25 cellular contexts compared by ENCODE assay signal in the genomic region with DNA sequence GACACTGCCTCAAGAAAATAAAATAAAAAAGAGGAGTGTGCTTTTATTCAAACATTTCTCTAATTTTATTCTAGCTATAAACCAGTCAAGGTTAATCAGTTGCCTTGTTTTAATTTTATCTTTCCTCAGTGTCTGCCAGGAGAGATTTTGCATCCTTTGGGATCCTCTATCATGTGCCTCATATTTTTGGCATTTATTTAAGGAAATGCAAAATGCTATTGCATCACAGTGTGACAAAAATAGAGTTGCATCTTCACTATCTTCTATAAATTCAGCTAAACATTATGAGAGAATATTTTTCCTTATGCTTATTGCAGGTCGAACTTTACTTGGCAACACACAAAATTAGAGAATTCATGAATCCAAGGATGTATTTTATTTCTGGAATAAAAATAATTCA.
"Had no signal": no experiment of that assay in that cellular context is flagged by ENCODE, and none has a peak within 500 bp of the region (broad histone marks: within the 10 kb centered on the region; RNA-seq: fewer than 3 reads in every experiment).

No MANE protein-coding gene starts in this region.

- ATAC-seq: foreskin keratinocyte; left cardiac atrium; lower lobe of right lung; psoas muscle; right lobe of liver; stimulated activated naive B cell treated with anti-CD40 and anti-IgM and Interleukin-4, amounts not matched to agents 10 μg/mL and 1 μg/mL and 100 μg/mL, for 72 hours had no signal

- H3K9me3 ChIP-seq: left ventricle myocardium inferior, lower lobe of right lung, psoas muscle, right lobe of liver, stomach, thoracic aorta, transverse colon had no signal

- H3K27me3 Mint-ChIP-seq: naive B cell; stimulated activated naive B cell treated with anti-CD40 and anti-IgM and Interleukin-4, amounts not matched to agents 10 μg/mL and 1 μg/mL and 100 μg/mL, for 72 hours had no signal

- H3K27ac ChIP-seq: coronary artery, foreskin keratinocyte, left ventricle myocardium inferior, lower lobe of right lung, psoas muscle, right lobe of liver, stomach, thoracic aorta, transverse colon had no signal

- FAIRE-seq: kidney had no signal

- H3K27ac Mint-ChIP-seq: endodermal cell; immature natural killer cell; memory B cell; stimulated activated naive B cell treated with anti-CD40 and anti-IgM and Interleukin-4, amounts not matched to agents 10 μg/mL and 1 μg/mL and 100 μg/mL, for 72 hours had no signal

- H3K4me3 ChIP-seq: coronary artery, left ventricle myocardium inferior, lower lobe of right lung, psoas muscle, right lobe of liver, skin epidermis, stomach, thoracic aorta, transverse colon had no signal

- H3K27me3 ChIP-seq: right lobe of liver, stomach, transverse colon had no signal

- DNase-seq: effector CD4-positive, alpha-beta T cell; endodermal cell; foreskin keratinocyte; immature natural killer cell; kidney; left cardiac atrium; left ventricle myocardium inferior; lower lobe of right lung; midbrain; naive B cell; occipital lobe; psoas muscle; retina; right lobe of liver; stimulated activated CD4-positive, alpha-beta T cell treated with anti-CD3 and anti-CD28 coated beads, Interleukin-2, amount 100 ng/mL, for 24 hours; stimulated activated CD4-positive, alpha-beta T cell treated with anti-CD3 and anti-CD28 coated beads, Interleukin-4, amount 100 ng/mL, for 4 hours; stimulated activated naive B cell treated with anti-CD40 and anti-IgM and Interleukin-4, amounts not matched to agents 10 μg/mL and 1 μg/mL and 100 μg/mL, for 72 hours; stomach; substantia nigra; transverse colon had no signal

- H3K4me3 Mint-ChIP-seq: endodermal cell; immature natural killer cell; memory B cell; naive B cell; nephron; stimulated activated naive B cell treated with anti-CD40 and anti-IgM and Interleukin-4, amounts not matched to agents 10 μg/mL and 1 μg/mL and 100 μg/mL, for 72 hours had no signal

- H3K4me1 Mint-ChIP-seq: immature natural killer cell; memory B cell; naive B cell; stimulated activated naive B cell treated with anti-CD40 and anti-IgM and Interleukin-4, amounts not matched to agents 10 μg/mL and 1 μg/mL and 100 μg/mL, for 72 hours had no signal

- H3K36me3 ChIP-seq: left ventricle myocardium inferior, lower lobe of right lung, right lobe of liver, stomach, thoracic aorta, transverse colon had no signal

- H3K9me3 Mint-ChIP-seq: endodermal cell; memory B cell; nephron; stimulated activated naive B cell treated with anti-CD40 and anti-IgM and Interleukin-4, amounts not matched to agents 10 μg/mL and 1 μg/mL and 100 μg/mL, for 72 hours had no signal

- H3K4me1 ChIP-seq: foreskin keratinocyte, left ventricle myocardium inferior, lower lobe of right lung, psoas muscle, right lobe of liver, stomach, transverse colon had no signal

- H3K36me3 Mint-ChIP-seq: immature natural killer cell; memory B cell; naive B cell; stimulated activated naive B cell treated with anti-CD40 and anti-IgM and Interleukin-4, amounts not matched to agents 10 μg/mL and 1 μg/mL and 100 μg/mL, for 72 hours had no signal
